ENCODE assay signal across 10 cellular contexts in the genomic region with DNA sequence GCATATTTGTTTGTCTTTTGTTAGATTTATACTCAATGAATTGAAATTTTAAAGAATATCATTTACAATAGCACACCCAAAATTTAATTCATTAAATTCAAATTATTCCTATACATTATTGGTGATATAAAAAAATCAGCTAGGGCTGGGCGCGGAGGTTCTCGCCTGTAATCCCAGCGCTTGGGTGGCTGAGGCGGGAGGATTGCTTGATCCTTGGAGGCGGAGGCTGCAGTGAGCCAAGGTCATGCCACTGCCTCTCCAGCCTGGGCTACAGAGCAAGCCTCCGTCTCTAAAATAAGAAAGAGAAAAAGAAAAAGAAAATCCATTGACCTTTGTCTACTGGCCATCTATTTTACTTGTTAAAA. TPM values are rescaled to one million over a fixed set of nuclear protein-coding genes. Genes with fewer than 3 reads are reported as not detected.
DNase-seq lines count a peak whose midpoint lies in the region; ATAC-seq, FAIRE-seq and TF ChIP-seq lines count a peak whose summit lies in the region.
"Had no signal": no experiment of that assay in that cellular context is flagged by ENCODE, and none has a peak within 500 bp of the region (broad histone marks: within the 10 kb centered on the region; RNA-seq: fewer than 3 reads in every experiment).

No MANE protein-coding gene starts in this region.

- peaks cover 10% of the 10 kb centered on the region for H3K4me1 Mint-ChIP-seq in endothelial cell (ENCODE audit: unreplicated experiment)

- no peak overlapping the region for H3K27ac ChIP-seq in HepG2 (ENCODE audit: extremely low read length, insufficient read depth, low read length)
- H3K27ac ChIP-seq in right lobe of liver = no peak overlapping the region
- H3K27ac ChIP-seq in RWPE2 (ENCODE audit: poor library complexity, severe bottlenecking) = no peak overlapping the region

- no peak overlapping the region for H3K9ac ChIP-seq in HepG2 (ENCODE audit: insufficient read depth, low read depth, low read length)

- H3K4me2 ChIP-seq in HepG2 (ENCODE audit: low read depth, low read length) = no peak overlapping the region

- no peaks in the 10 kb centered on the region for H3K36me3 Mint-ChIP-seq in endothelial cell (ENCODE audit: low read depth, unreplicated experiment)

- H3K4me3 ChIP-seq in HepG2 (replicated peaks in 1 of 3; ENCODE audit: insufficient read depth in 1 of 3, low read depth in 2 of 3, low read length in 3 of 3) = no peak overlapping the region
- no peak overlapping the region for H3K4me3 ChIP-seq in right lobe of liver
- H3K4me3 ChIP-seq in RWPE2 (ENCODE audit: severe bottlenecking) = peak overlapping the region; percentile 45

- 6% methylated on average over 7 of the region's 7 CpGs for WGBS in HepG2 (ENCODE audit: low lambda C conversion rate)
- WGBS in right lobe of liver (ENCODE audit: insufficient coverage, low coverage, low lambda C conversion rate, missing lambda C conversion rate) = 20% methylated on average over 7 of the region's 7 CpGs

- H3K27me3 Mint-ChIP-seq in endothelial cell (ENCODE audit: unreplicated experiment) = peaks cover 10% of the 10 kb centered on the region

- ATAC-seq in HepG2 (peak; percentile 5; the same call in 2 of the 3 replicates), right lobe of liver (no peak), RWPE2 (ENCODE audit: low read depth) (no peak), GM21367 (IDR thresholded peaks at IDR 0.05; ENCODE audit: unreplicated experiment) (no peak)

- in situ Hi-C loops in HepG2 (cut with HindIII; ENCODE audit: extremely low pct_ligation_motif_present, low pct_unique_long_range_greater_than_20kb) = no loop called here

- no peaks in the 10 kb centered on the region for H3K36me3 ChIP-seq in HepG2 (replicated peaks in 1 of 2; ENCODE audit: control insufficient read depth in 1 of 2, insufficient read depth in 2 of 2, low read length in 2 of 2)
- H3K36me3 ChIP-seq in right lobe of liver = no peaks in the 10 kb centered on the region
- no peaks in the 10 kb centered on the region for H3K36me3 ChIP-seq in RWPE2 (ENCODE audit: low read depth)
- H3K36me3 ChIP-seq: thoracic aorta had no signal

- no peak for TF ChIP-seq CTCF in HepG2 (CRISPR knock-in tag; IDR thresholded peaks at IDR 0.05)
- TF ChIP-seq CTCF in right lobe of liver (IDR thresholded peaks at IDR 0.05) = no peak
- no peak for TF ChIP-seq CTCF in RWPE2 (IDR thresholded peaks at IDR 0.05; ENCODE audit: poor library complexity, severe bottlenecking)
- no peak for TF ChIP-seq CTCF in endothelial cell (IDR thresholded peaks at IDR 0.05; ENCODE audit: unreplicated experiment)

- peak overlapping the region; percentile 96 for H3K4me3 Mint-ChIP-seq in endothelial cell (ENCODE audit: unreplicated experiment)

- H3K27ac Mint-ChIP-seq in endothelial cell (ENCODE audit: unreplicated experiment) = no peak overlapping the region

- H3K79me2 ChIP-seq in HepG2 (ENCODE audit: insufficient read depth, low read length) = no peaks in the 10 kb centered on the region

- DNase-seq in HepG2 (ENCODE audit: low spot score) (no peak), right lobe of liver (no peak), RWPE2 (ENCODE audit: low spot score) (no peak), endothelial cell (ENCODE audit: low spot score) (peak; percentile 13), NCI-H2196 treated with DMSO at 0.1 percent for 48 hours (lab: John Stamatoyannopoulos, UW; ENCODE audit: unreplicated experiment) (no peak), cerebellum (ENCODE audit: low spot score) (no peak), T1000 (lab: John Stamatoyannopoulos, UW) (no peak)

- no peaks in the 10 kb centered on the region for H4K20me1 ChIP-seq in HepG2 (ENCODE audit: insufficient read depth, low read length)

- no peak for TF ChIP-seq EP300 in HepG2 (IDR thresholded peaks at IDR 0.05; ENCODE audit: low read depth in 2 of 2, low read length in 2 of 2)
- no peak for TF ChIP-seq EP300 in HepG2 (CRISPR knock-in tag; IDR thresholded peaks at IDR 0.05; ENCODE audit: borderline replicate concordance)

- BruUV-seq in HepG2 (replicated peaks; lab: Mats Ljungman, UMichigan) = no TSS peak

- H2AFZ ChIP-seq in HepG2 (ENCODE audit: low read length) = no peak overlapping the region

- peaks cover 17% of the 10 kb centered on the region for H3K4me1 ChIP-seq in HepG2 (ENCODE audit: insufficient read depth, low read length)
- no peaks in the 10 kb centered on the region for H3K4me1 ChIP-seq in right lobe of liver
- H3K4me1 ChIP-seq in RWPE2 (ENCODE audit: insufficient read depth, poor library complexity, severe bottlenecking) = no peaks in the 10 kb centered on the region

- CTCF ChIA-PET in HepG2 (lab: Yijun Ruan, JAX; ENCODE audit: low intra/inter-chr PET ratio, low total read pairs) = interaction anchor here (1.3 to 3.3 kb wide), 2 partner anchors 15 to 24 kb away, joined by 4 to 9 read pairs; no protein-coding TSS in a partner anchor

- no peak for FAIRE-seq in HepG2 (lab: Jason Lieb, UNC)

- TF ChIP-seq POLR2A in HepG2 (IDR thresholded peaks at IDR 0.05; ENCODE audit: insufficient read depth in 1 of 2, low read depth in 2 of 2, low read length in 2 of 2) (no peak), right lobe of liver (IDR thresholded peaks at IDR 0.05) (no peak)

- TF ChIP-seq RAD21 in HepG2 (CRISPR knock-in tag; IDR thresholded peaks at IDR 0.05) = no peak

- intact Hi-C loops in HepG2 (cut with micrococcal nuclease; ENCODE audit: unreplicated experiment) (no loop called here), right lobe of liver (cut with DNase I) (no loop called here)

- H3K9me3 Mint-ChIP-seq in endothelial cell (ENCODE audit: unreplicated experiment) = no peaks in the 10 kb centered on the region

- POLR2A ChIA-PET in HepG2 (lab: Yijun Ruan, JAX) = no interaction called here

- peaks cover 7 to 19% of the 10 kb centered on the region in 2 experiments; a peak in 4 of 5 replicates for H3K27me3 ChIP-seq in HepG2 (ENCODE audit: control insufficient read depth in 1 of 2, insufficient read depth in 2 of 2, low read length in 2 of 2)
- no peaks in the 10 kb centered on the region for H3K27me3 ChIP-seq in right lobe of liver
- no peaks in the 10 kb centered on the region for H3K27me3 ChIP-seq in RWPE2 (ENCODE audit: insufficient read depth, poor library complexity, severe bottlenecking)

- no peaks in the 10 kb centered on the region; the same call in 1 of the 2 replicates for H3K9me3 ChIP-seq in HepG2 (ENCODE audit: low read length)
- H3K9me3 ChIP-seq in right lobe of liver = no peaks in the 10 kb centered on the region
- no peaks in the 10 kb centered on the region for H3K9me3 ChIP-seq in RWPE2 (ENCODE audit: severe bottlenecking)
- H3K9me3 ChIP-seq: thoracic aorta had no signal

TF ChIP-seq in HepG2, 621 proteins besides CTCF, POLR2A, EP300 and RAD21 (continues in another document):
- 0 out of 2 replicates have a peak, but pooled peaks have one; percentile 26 for TF ChIP-seq ZFP82 (CRISPR knock-in tag; IDR thresholded peaks at IDR 0.05; ENCODE audit: borderline replicate concordance)
- TF ChIP-seq SNAI1 (CRISPR knock-in tag; IDR thresholded peaks at IDR 0.05; ENCODE audit: borderline replicate concordance) = 0 out of 2 replicates have a peak, but pooled peaks have one; percentile 42
- TF ChIP-seq MAF1 (CRISPR knock-in tag; IDR thresholded peaks at IDR 0.05; ENCODE audit: borderline replicate concordance) = 0 out of 2 replicates have a peak, but pooled peaks have one; percentile 6
- no peak for TF ChIP-seq SMAD9 (CRISPR knock-in tag; IDR thresholded peaks at IDR 0.05)
- no peak for TF ChIP-seq FOXK2 (IDR thresholded peaks at IDR 0.05)

RNA-seq across cellular contexts. Expression of a gene that starts 4.5 kb away (rescaled TPM):
- total RNA-seq in HepG2 (2016; rRNA removed; fragmentation: Illumina TruSeq; extraction: Trizol) = not detected in 2 replicates
- total RNA-seq in HepG2 (2016; cell fraction: cytosol; rRNA removed; fragmentation: Illumina TruSeq; extraction: Trizol; ENCODE audit: low read depth) = not detected in 2 replicates
- total RNA-seq in HepG2 (2016; cell fraction: insoluble cytoplasmic fraction; rRNA removed; fragmentation: Illumina TruSeq; extraction: Trizol) = not detected in 2 replicates
- total RNA-seq in HepG2 (2016; cell fraction: membrane; rRNA removed; fragmentation: Illumina TruSeq; extraction: Trizol) = not detected in 2 replicates
- not detected in 2 replicates for total RNA-seq in HepG2 (2016; cell fraction: nucleus; rRNA removed; fragmentation: Illumina TruSeq; extraction: Trizol)
- polyA plus RNA-seq in HepG2 (2011; rRNA removed) = 0.03 TPM in 1 of 2 replicates, not detected in the other
- not detected in 2 replicates for polyA plus RNA-seq in HepG2 (2011; cell fraction: cytosol; rRNA removed)
- not detected in 2 replicates for polyA plus RNA-seq in HepG2 (2011; cell fraction: nucleus; rRNA removed)
- not detected in 2 replicates for polyA plus RNA-seq in HepG2 (2012)
- not detected in 2 replicates for polyA plus RNA-seq in HepG2 (2016; cell fraction: cytosol; fragmentation: Illumina TruSeq; extraction: Trizol; ENCODE audit: low read depth)
- not detected in 2 replicates for polyA plus RNA-seq in HepG2 (2016; cell fraction: insoluble cytoplasmic fraction; fragmentation: Illumina TruSeq; extraction: Trizol; ENCODE audit: low read depth)
- polyA plus RNA-seq in HepG2 (2016; cell fraction: membrane; fragmentation: Illumina TruSeq; extraction: Trizol; ENCODE audit: low read depth) = not detected in 2 replicates
- polyA plus RNA-seq in HepG2 (2016; cell fraction: nucleus; fragmentation: Illumina TruSeq; extraction: Trizol; ENCODE audit: insufficient read depth, low read depth) = not detected in 2 replicates
- polyA minus RNA-seq in HepG2 (2011; rRNA and poly(A)+ RNA removed; ENCODE audit: low replicate concordance) = not detected in 2 replicates
- not detected in 2 replicates for polyA minus RNA-seq in HepG2 (2011; cell fraction: cytosol; rRNA and poly(A)+ RNA removed)
- 0.13 TPM in 1 of 2 replicates, not detected in the other for polyA minus RNA-seq in HepG2 (2011; cell fraction: nucleus; rRNA and poly(A)+ RNA removed)
- under 1 TPM in 2 of 6 experiments, not detected in 4; 0.09 to 0.12 TPM for total RNA-seq in right lobe of liver
- total RNA-seq in endothelial cell (ENCODE audit: unreplicated experiment) = not detected
- not detected for total RNA-seq in cerebellum
- total RNA-seq: LHCN-M2, thoracic aorta had no signal
